ENCODE assay signal across 8 cellular contexts in the genomic region with DNA sequence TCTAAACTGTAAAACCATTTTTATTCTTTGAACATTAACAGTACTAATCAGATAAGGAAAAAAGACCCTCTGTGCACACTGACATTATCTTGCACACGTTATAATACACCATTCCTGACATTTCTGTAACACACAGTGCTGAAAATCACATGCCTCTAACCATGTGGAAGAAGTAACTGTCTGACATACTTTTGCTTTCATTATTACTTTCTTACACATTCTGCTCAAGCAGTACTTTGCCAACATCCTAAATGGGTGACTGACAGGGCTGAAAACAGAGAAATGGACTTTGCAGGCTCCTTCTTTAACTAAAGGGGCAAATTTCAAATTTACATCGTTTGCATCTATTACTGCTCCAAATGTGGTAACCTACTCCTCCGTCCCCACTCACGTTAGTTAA. TPM values are rescaled to one million over a fixed set of nuclear protein-coding genes. Genes with fewer than 3 reads are reported as not detected.
DNase-seq lines count a peak whose midpoint lies in the region; ATAC-seq lines count a peak whose summit lies in the region.
"Had no signal": no experiment of that assay in that cellular context is flagged by ENCODE, and none has a peak within 500 bp of the region (broad histone marks: within the 10 kb centered on the region; RNA-seq: fewer than 3 reads in every experiment).

No MANE protein-coding gene starts in this region.

- peaks cover 9% of the 10 kb centered on the region for H3K36me3 Mint-ChIP-seq in activated naive CD4-positive, alpha-beta T cell treated with anti-CD3 and anti-CD28 coated beads for 36 hours (ENCODE audit: low read depth)

- no peak overlapping the region for H3K4me3 Mint-ChIP-seq in activated naive CD4-positive, alpha-beta T cell treated with anti-CD3 and anti-CD28 coated beads for 36 hours

- H3K27ac Mint-ChIP-seq in activated naive CD4-positive, alpha-beta T cell treated with anti-CD3 and anti-CD28 coated beads for 36 hours, result no peak overlapping the region

- no peaks in the 10 kb centered on the region for H3K27me3 Mint-ChIP-seq in activated naive CD4-positive, alpha-beta T cell treated with anti-CD3 and anti-CD28 coated beads for 36 hours (ENCODE audit: low read depth)

- peak; percentile 99 for ATAC-seq in GM18870 (IDR thresholded peaks at IDR 0.05; ENCODE audit: unreplicated experiment)
- ATAC-seq in GM21717 (IDR thresholded peaks at IDR 0.05; ENCODE audit: unreplicated experiment), result peak; percentile 98
- peak; percentile 93 for ATAC-seq in HG03521 (IDR thresholded peaks at IDR 0.05; ENCODE audit: unreplicated experiment)

- CTCF ChIA-PET in activated naive CD4-positive, alpha-beta T cell treated with anti-CD3 and anti-CD28 coated beads for 36 hours (lab: Charles Lee), result interaction anchor here (0.9 kb wide), 1 partner anchor 80 kb away, joined by 3 read pairs; no protein-coding TSS in a partner anchor

- no peaks in the 10 kb centered on the region for H3K9me3 Mint-ChIP-seq in activated naive CD4-positive, alpha-beta T cell treated with anti-CD3 and anti-CD28 coated beads for 36 hours

- H3K4me1 Mint-ChIP-seq in activated naive CD4-positive, alpha-beta T cell treated with anti-CD3 and anti-CD28 coated beads for 36 hours (ENCODE audit: low read depth), result peaks cover 25% of the 10 kb centered on the region

- peak; percentile 72 for DNase-seq in medulla oblongata (ENCODE audit: extremely low spot score)
- no peak for DNase-seq in NCI-H82 treated with DMSO at 0.1 percent for 48 hours (lab: John Stamatoyannopoulos, UW; ENCODE audit: unreplicated experiment)
- DNase-seq in activated naive CD4-positive, alpha-beta T cell treated with anti-CD3 and anti-CD28 coated beads for 36 hours, result no peak
- DNase-seq in activated CD4-positive, alpha-beta T cell treated with anti-CD3 and anti-CD28 coated beads, Interleukin-2, amount 50 U/mL, for 48 hours, result no peak
- DNase-seq: activated CD8-positive, alpha-beta memory T cell treated with anti-CD3 and anti-CD28 coated beads, Interleukin-2, amount 50 U/mL, for 4 hours had no signal

- intact Hi-C loops in activated naive CD4-positive, alpha-beta T cell treated with anti-CD3 and anti-CD28 coated beads for 36 hours (cut with micrococcal nuclease), result loop anchor here (1.0 kb wide), 1 partner anchor 151 kb away; no protein-coding TSS in a partner anchor

RNA-seq across cellular contexts. Expression of gene TP53AIP1, which starts 22.8 kb away (rescaled TPM):
- total RNA-seq in activated naive CD4-positive, alpha-beta T cell treated with anti-CD3 and anti-CD28 coated beads for 36 hours, result not detected
